ENCODE assay signal across 19 cellular contexts in the genomic region with DNA sequence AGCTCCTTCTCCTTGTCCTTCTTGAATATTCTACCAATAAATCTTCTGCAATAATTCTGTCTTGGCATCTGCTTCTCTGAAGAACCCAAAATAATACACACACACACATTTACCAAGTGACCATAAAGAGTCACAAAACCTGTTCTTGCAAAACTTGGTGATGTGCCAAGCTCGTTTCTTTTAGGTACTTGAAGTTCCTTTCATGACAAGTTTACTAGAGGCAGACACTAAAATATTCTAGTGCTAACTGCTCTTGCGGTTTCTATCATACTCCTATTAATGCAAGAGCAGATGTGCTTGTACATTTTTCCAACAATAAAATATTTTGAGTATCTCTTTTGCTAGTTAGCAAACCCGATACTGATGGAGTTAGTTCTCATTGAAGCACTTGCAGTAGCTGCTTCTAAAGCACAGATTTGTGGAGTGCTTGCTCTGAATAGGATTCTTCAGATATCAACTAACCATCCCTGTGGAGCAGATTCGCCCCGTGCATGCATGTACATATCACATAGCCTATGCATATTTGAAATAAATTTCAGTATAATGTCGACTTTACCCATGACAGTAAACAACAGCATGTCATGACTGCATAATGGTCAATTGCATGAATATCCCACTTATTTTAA.
DNase-seq lines count a peak whose midpoint lies in the region; ATAC-seq and FAIRE-seq lines count a peak whose summit lies in the region.
"Had no signal": no experiment of that assay in that cellular context is flagged by ENCODE, and none has a peak within 500 bp of the region (broad histone marks: within the 10 kb centered on the region; RNA-seq: fewer than 3 reads in every experiment).

No MANE protein-coding gene starts in this region.

- peak; percentile 42 for DNase-seq in NCI-H2196 (lab: John Stamatoyannopoulos, UW; ENCODE audit: unreplicated experiment)
- no peak for DNase-seq in NCI-H2196 treated with DMSO at 0.1 percent for 48 hours (lab: John Stamatoyannopoulos, UW; ENCODE audit: unreplicated experiment)
- DNase-seq in NOMO-1 treated with DMSO at 0.1 percent for 48 hours (lab: John Stamatoyannopoulos, UW; ENCODE audit: unreplicated experiment) = peak; percentile 82
- peak; percentile 24 for DNase-seq in inferior parietal cortex (ENCODE audit: extremely low spot score)
- DNase-seq in OCI-M1 (lab: John Stamatoyannopoulos, UW) = no peak
- DNase-seq in urothelium cell line (ENCODE audit: low spot score) = no peak
- DNase-seq: activated CD4-positive, alpha-beta T cell treated with anti-CD3 and anti-CD28 coated beads, Interleukin-2, amount 50 U/mL, for 48 hours; activated T-cell treated with anti-CD3 and anti-CD28 coated beads, Interleukin-2, amount 50 U/mL, for 48 hours; caudate nucleus; CD4-positive, alpha-beta memory T cell; endodermal cell; H7; IMR-90; NCI-H524 treated with DMSO at 0.1 percent for 48 hours; stimulated activated CD4-positive, alpha-beta T cell treated with anti-CD3 and anti-CD28 coated beads, Interleukin-1b, Interleukin-23, amount 100 ng/mL, for 48 hours had no signal

- FAIRE-seq in urothelium cell line (lab: Jason Lieb, UNC) = no peak
- FAIRE-seq: frontal cortex, G401.6 had no signal

- ATAC-seq in HG02970 (IDR thresholded peaks at IDR 0.05; ENCODE audit: low FRiP score, unreplicated experiment) = no peak
- ATAC-seq in HG02763 (IDR thresholded peaks at IDR 0.05; ENCODE audit: unreplicated experiment) = no peak

Comparison
In these comparisons a context has a peak if more than half of its experiments do, and no peak if none do; other contexts are left out.
1. DNase-seq: peak in NCI-H2196 (single experiment), NOMO-1 treated with DMSO at 0.1 percent for 48 hours (single experiment) and inferior parietal cortex (single experiment); none in NCI-H2196 treated with DMSO at 0.1 percent for 48 hours (single experiment), OCI-M1 (single experiment) and urothelium cell line (single experiment).